In genomic region chr9:128218172-128218517, GRCh38 we compare ENCODE assay signal across 8 cellular contexts. TPM values are rescaled to one million over a fixed set of nuclear protein-coding genes. Genes with fewer than 3 reads are reported as not detected.
A peak's percentile ranks its signal among the peaks of the same experiment; 100 is the strongest.
DNase-seq lines count a peak whose midpoint lies in the region; ATAC-seq lines count a peak whose summit lies in the region.
"Had no signal": no experiment of that assay in that cellular context is flagged by ENCODE, and none has a peak within 500 bp of the region (broad histone marks: within the 10 kb centered on the region; RNA-seq: fewer than 3 reads in every experiment).

No MANE protein-coding gene starts in this region.

- no peaks in the 10 kb centered on the region for H3K9me3 ChIP-seq in HUES64 (ENCODE audit: insufficient read depth, low read depth, low read length)

- peaks cover 35% of the 10 kb centered on the region for H3K36me3 ChIP-seq in HUES64 (ENCODE audit: insufficient read depth, low read length)

- 0 out of 2 replicates have a peak, but pooled peaks cover 3% of the 10 kb centered on the region for H3K4me1 ChIP-seq in HUES64 (ENCODE audit: insufficient read depth, low read length)

- H3K27ac Mint-ChIP-seq in activated naive CD8-positive, alpha-beta T cell treated with anti-CD3 and anti-CD28 coated beads for 36 hours = peak overlapping the region; percentile 36
- H3K27ac Mint-ChIP-seq in immature natural killer cell = peak overlapping the region in 5 of 6 donors; percentile 3 to 79 (median 62)
- peak overlapping the region; percentile 78 for H3K27ac Mint-ChIP-seq in stimulated activated effector memory CD8-positive, alpha-beta T cell treated with anti-CD3 and anti-CD28 coated beads, Interleukin-12 subunit alpha, Interleukin-12 subunit beta, amount 100 ng/mL, for 72 hours

- H3K4me1 Mint-ChIP-seq in activated naive CD8-positive, alpha-beta T cell treated with anti-CD3 and anti-CD28 coated beads for 36 hours = peaks cover 9% of the 10 kb centered on the region
- H3K4me1 Mint-ChIP-seq in immature natural killer cell = peaks cover 12 to 15% of the 10 kb centered on the region in 2 donors
- peaks cover 11% of the 10 kb centered on the region for H3K4me1 Mint-ChIP-seq in stimulated activated effector memory CD8-positive, alpha-beta T cell treated with anti-CD3 and anti-CD28 coated beads, Interleukin-12 subunit alpha, Interleukin-12 subunit beta, amount 100 ng/mL, for 72 hours

- WGBS in HUES64 = 77% methylated on average over 11 of the region's 11 CpGs

- no peaks in the 10 kb centered on the region for H3K36me3 Mint-ChIP-seq in activated naive CD8-positive, alpha-beta T cell treated with anti-CD3 and anti-CD28 coated beads for 36 hours
- no peaks in the 10 kb centered on the region for H3K36me3 Mint-ChIP-seq in immature natural killer cell
- H3K36me3 Mint-ChIP-seq in stimulated activated effector memory CD8-positive, alpha-beta T cell treated with anti-CD3 and anti-CD28 coated beads, Interleukin-12 subunit alpha, Interleukin-12 subunit beta, amount 100 ng/mL, for 72 hours = no peaks in the 10 kb centered on the region

- peak overlapping the region; percentile 74 for H3K4me3 Mint-ChIP-seq in activated naive CD8-positive, alpha-beta T cell treated with anti-CD3 and anti-CD28 coated beads for 36 hours
- H3K4me3 Mint-ChIP-seq in immature natural killer cell = peak overlapping the region; percentile 74 to 86 (median 81)
- H3K4me3 Mint-ChIP-seq in stimulated activated effector memory CD8-positive, alpha-beta T cell treated with anti-CD3 and anti-CD28 coated beads, Interleukin-12 subunit alpha, Interleukin-12 subunit beta, amount 100 ng/mL, for 72 hours = peak overlapping the region; percentile 78

- H3K27ac ChIP-seq in HUES64 (ENCODE audit: low read depth, low read length) = no peak overlapping the region

- peak overlapping the region; percentile 44 for H3K4me3 ChIP-seq in HUES64 (ENCODE audit: low read length)

- H3K27me3 Mint-ChIP-seq in activated naive CD8-positive, alpha-beta T cell treated with anti-CD3 and anti-CD28 coated beads for 36 hours = peaks cover 3% of the 10 kb centered on the region
- H3K27me3 Mint-ChIP-seq in immature natural killer cell (ENCODE audit: low read depth in 3 of 3) = peaks cover 0 to 3% (median 0%) of the 10 kb centered on the region in 3 donors

- H3K9me3 Mint-ChIP-seq in activated naive CD8-positive, alpha-beta T cell treated with anti-CD3 and anti-CD28 coated beads for 36 hours = no peaks in the 10 kb centered on the region
- no peaks in the 10 kb centered on the region for H3K9me3 Mint-ChIP-seq in immature natural killer cell
- H3K9me3 Mint-ChIP-seq in stimulated activated effector memory CD8-positive, alpha-beta T cell treated with anti-CD3 and anti-CD28 coated beads, Interleukin-12 subunit alpha, Interleukin-12 subunit beta, amount 100 ng/mL, for 72 hours = no peaks in the 10 kb centered on the region

- no peaks in the 10 kb centered on the region for H3K27me3 ChIP-seq in HUES64 (ENCODE audit: insufficient read depth, low read length)

- peak overlapping the region; percentile 15; the same call in 1 of the 2 replicates for H3K9ac ChIP-seq in HUES64 (ENCODE audit: low read depth, low read length)

- ATAC-seq in stimulated activated effector memory CD8-positive, alpha-beta T cell treated with anti-CD3 and anti-CD28 coated beads, Interleukin-12 subunit alpha, Interleukin-12 subunit beta, amount 100 ng/mL, for 72 hours = no peak
- ATAC-seq in HG03108 (IDR thresholded peaks at IDR 0.05; ENCODE audit: unreplicated experiment) (no peak), GM21576 (IDR thresholded peaks at IDR 0.05; ENCODE audit: unreplicated experiment) (no peak)

- no peak for DNase-seq in activated naive CD8-positive, alpha-beta T cell treated with anti-CD3 and anti-CD28 coated beads for 36 hours
- no peak for DNase-seq in immature natural killer cell
- DNase-seq in stimulated activated effector memory CD8-positive, alpha-beta T cell treated with anti-CD3 and anti-CD28 coated beads, Interleukin-12 subunit alpha, Interleukin-12 subunit beta, amount 100 ng/mL, for 72 hours (ENCODE audit: low spot score in 2 of 2) = no peak
- DNase-seq in activated CD4-positive, CD25-positive, alpha-beta regulatory T cell (lab: John Stamatoyannopoulos, UW) = no peak
- DNase-seq: NCI-H345 had no signal

RNA-seq across cellular contexts. Expression of gene DNM1, which starts 15.0 kb away (rescaled TPM):
- 27.4 TPM for polyA plus RNA-seq in HUES64 (2013, experiment 1 of 2)
- 32.6 TPM for polyA plus RNA-seq in HUES64 (2013, experiment 2 of 2)
- under 1 TPM; 0.37 to 0.58 TPM for total RNA-seq in activated naive CD8-positive, alpha-beta T cell treated with anti-CD3 and anti-CD28 coated beads for 36 hours
- polyA plus RNA-seq in immature natural killer cell = under 1 TPM in 2 of 3 donors, not detected in 1; 0.32 to 0.47 TPM

RNA-seq across cellular contexts. Expression of gene CIZ1, which starts 26.8 kb away (rescaled TPM):
- polyA plus RNA-seq in HUES64 (2013, experiment 1 of 2) = 63.2 TPM
- polyA plus RNA-seq in HUES64 (2013, experiment 2 of 2) = 73.5 TPM
- 10 to 100 TPM; 86.8 to 91.3 TPM for total RNA-seq in activated naive CD8-positive, alpha-beta T cell treated with anti-CD3 and anti-CD28 coated beads for 36 hours
- polyA plus RNA-seq in immature natural killer cell = 10 to 100 TPM in 1 of 3 donors, 1 to 10 TPM in 2; 4.4 to 36.4 (median 9.1) TPM

RNA-seq across cellular contexts. Expression of gene GOLGA2, which starts 57.7 kb away (rescaled TPM):
- polyA plus RNA-seq in HUES64 (2013, experiment 1 of 2) = 22.2 TPM
- polyA plus RNA-seq in HUES64 (2013, experiment 2 of 2) = 24.2 TPM
- total RNA-seq in activated naive CD8-positive, alpha-beta T cell treated with anti-CD3 and anti-CD28 coated beads for 36 hours = 10 to 100 TPM; 23.4 to 24.3 TPM
- polyA plus RNA-seq in immature natural killer cell = 10 to 100 TPM in 1 of 3 donors, 1 to 10 TPM in 2; 4.3 to 11.7 (median 4.9) TPM

RNA-seq across cellular contexts. Expression of gene SWI5, which starts 57.9 kb away (rescaled TPM):
- 19.7 TPM for polyA plus RNA-seq in HUES64 (2013, experiment 1 of 2)
- 21.7 TPM for polyA plus RNA-seq in HUES64 (2013, experiment 2 of 2)
- 10 to 100 TPM; 16.9 to 19.4 TPM for total RNA-seq in activated naive CD8-positive, alpha-beta T cell treated with anti-CD3 and anti-CD28 coated beads for 36 hours
- polyA plus RNA-seq in immature natural killer cell = 10 to 100 TPM; 20.9 to 23.3 (median 21.5) TPM

RNA-seq across cellular contexts. Expression of gene BBLN, which starts 58.1 kb away (rescaled TPM):
- 74.1 TPM for polyA plus RNA-seq in HUES64 (2013, experiment 1 of 2)
- polyA plus RNA-seq in HUES64 (2013, experiment 2 of 2) = 91.3 TPM
- total RNA-seq in activated naive CD8-positive, alpha-beta T cell treated with anti-CD3 and anti-CD28 coated beads for 36 hours = 10 to 100 TPM; 74.1 to 77.3 TPM
- 100 to 1,000 TPM; 115 to 194 (median 182) TPM for polyA plus RNA-seq in immature natural killer cell
